In the genomic region with DNA sequence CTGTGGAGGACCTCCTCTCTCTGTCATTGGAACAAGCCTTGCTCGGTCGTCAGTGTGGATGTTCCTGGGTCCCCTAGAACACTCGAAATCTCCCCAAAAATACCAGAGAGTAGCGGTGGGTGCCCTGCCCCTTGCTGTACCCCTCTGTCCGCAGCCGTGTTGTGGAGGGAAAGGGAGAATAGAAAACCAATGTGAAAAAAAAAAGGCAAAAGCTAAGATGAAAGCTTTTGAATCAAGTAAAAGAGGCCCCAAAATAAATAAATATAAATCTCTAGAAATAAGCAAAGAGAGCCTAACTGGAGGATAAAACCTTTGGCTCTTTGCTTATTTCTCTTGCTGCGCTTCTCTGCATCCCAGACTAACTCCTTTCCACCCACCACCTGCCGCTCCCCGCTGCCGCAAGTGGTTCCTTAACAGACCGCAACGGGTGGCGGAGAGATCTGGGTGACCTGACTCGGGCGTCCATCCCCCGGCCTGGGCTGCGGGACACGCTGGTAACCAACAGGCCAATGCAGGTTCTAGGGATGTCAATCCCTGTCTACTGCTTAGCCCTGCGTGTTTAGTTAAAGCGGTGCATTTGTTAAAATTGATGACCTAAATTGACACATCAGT, we compare ENCODE assay signal across 11 cellular contexts.
A peak's percentile ranks its signal among the peaks of the same experiment; 100 is the strongest.
DNase-seq lines count a peak whose midpoint lies in the region; ATAC-seq, FAIRE-seq and TF ChIP-seq lines count a peak whose summit lies in the region.
"Had no signal": no experiment of that assay in that cellular context is flagged by ENCODE, and none has a peak within 500 bp of the region (broad histone marks: within the 10 kb centered on the region; RNA-seq: fewer than 3 reads in every experiment).

No MANE protein-coding gene starts in this region.

- peaks cover 4% of the 10 kb centered on the region for H3K9me3 Mint-ChIP-seq in activated T-helper 2 cell treated with anti-CD3 and anti-CD28 coated beads, Interferon-gamma antibody, Interleukin-2, Interleukin-4, amounts not matched to agents 10 μg/mL and 5 μg/mL and 100 μg/mL, durations not matched to agents 14 hours and 24 hours and 36 hours

- H4K20me1 ChIP-seq in HepG2 (ENCODE audit: insufficient read depth, low read length) = no peaks in the 10 kb centered on the region

- H2AFZ ChIP-seq in HepG2 (ENCODE audit: low read length) = no peak overlapping the region

- POLR2A ChIA-PET in HepG2 (lab: Yijun Ruan, JAX) = interaction anchor here (1.1 to 1.2 kb wide), 2 partner anchors 8 to 46 kb away, joined by 3 to 5 read pairs; no protein-coding TSS in a partner anchor

- H3K27ac ChIP-seq in HepG2 (ENCODE audit: extremely low read length, insufficient read depth, low read length) (no peak overlapping the region), right lobe of liver (no peak overlapping the region), vagina (no peak overlapping the region)
- H3K27ac ChIP-seq: sigmoid colon had no signal

- H3K27me3 Mint-ChIP-seq in activated T-helper 2 cell treated with anti-CD3 and anti-CD28 coated beads, Interferon-gamma antibody, Interleukin-2, Interleukin-4, amounts not matched to agents 10 μg/mL and 5 μg/mL and 100 μg/mL, durations not matched to agents 14 hours and 24 hours and 36 hours (ENCODE audit: low read depth) = peaks cover 59% of the 10 kb centered on the region

- peaks cover 2% of the 10 kb centered on the region for H3K36me3 Mint-ChIP-seq in activated T-helper 2 cell treated with anti-CD3 and anti-CD28 coated beads, Interferon-gamma antibody, Interleukin-2, Interleukin-4, amounts not matched to agents 10 μg/mL and 5 μg/mL and 100 μg/mL, durations not matched to agents 14 hours and 24 hours and 36 hours (ENCODE audit: low read depth)

- no peak for FAIRE-seq in HepG2 (lab: Jason Lieb, UNC)
- FAIRE-seq: TTC549 had no signal

- in situ Hi-C loops in HepG2 (cut with HindIII; ENCODE audit: extremely low pct_ligation_motif_present, low pct_unique_long_range_greater_than_20kb) = no loop called here

- peaks cover 0 to 26% of the 10 kb centered on the region in 2 experiments; a peak in 3 of 5 replicates for H3K27me3 ChIP-seq in HepG2 (ENCODE audit: control insufficient read depth in 1 of 2, insufficient read depth in 2 of 2, low read length in 2 of 2)
- peaks cover 0 to 18% of the 10 kb centered on the region in 2 donors for H3K27me3 ChIP-seq in right lobe of liver
- no peaks in the 10 kb centered on the region for H3K27me3 ChIP-seq in vagina

- peaks cover 12% of the 10 kb centered on the region for H3K4me1 Mint-ChIP-seq in activated T-helper 2 cell treated with anti-CD3 and anti-CD28 coated beads, Interferon-gamma antibody, Interleukin-2, Interleukin-4, amounts not matched to agents 10 μg/mL and 5 μg/mL and 100 μg/mL, durations not matched to agents 14 hours and 24 hours and 36 hours (ENCODE audit: low read depth)

- DNase-seq in HepG2 (ENCODE audit: low spot score) (no peak), right lobe of liver (no peak), vagina (ENCODE audit: extremely low spot score in 2 of 2) (no peak), T-helper 9 cell (no peak), GM20000 (ENCODE audit: low spot score) (no peak)
- no peak for DNase-seq in activated T-helper 2 cell treated with anti-CD3 and anti-CD28 coated beads, Interferon-gamma antibody, Interleukin-2, Interleukin-4, amounts not matched to agents 10 μg/mL and 5 μg/mL and 100 μg/mL, durations not matched to agents 14 hours and 24 hours and 36 hours (ENCODE audit: low spot score)
- DNase-seq: GDM1, sigmoid colon had no signal

- ATAC-seq in HepG2 = peak; percentile 31; the same call in 2 of the 3 replicates
- ATAC-seq in right lobe of liver = no peak
- no peak for ATAC-seq in GM21786 (IDR thresholded peaks at IDR 0.05; ENCODE audit: unreplicated experiment)

- peak overlapping the region; percentile 96 for H3K4me2 ChIP-seq in HepG2 (ENCODE audit: low read depth, low read length)

- no peak for TF ChIP-seq RAD21 in HepG2 (CRISPR knock-in tag; IDR thresholded peaks at IDR 0.05)

- H3K4me1 ChIP-seq in HepG2 (ENCODE audit: insufficient read depth, low read length) (peaks cover 31% of the 10 kb centered on the region), right lobe of liver (peaks cover 0 to 9% (median 3%) of the 10 kb centered on the region in 4 donors), vagina (peaks cover 4% of the 10 kb centered on the region)

- 29% methylated on average over 20 of the region's 20 CpGs for WGBS in HepG2 (ENCODE audit: low lambda C conversion rate)
- WGBS in right lobe of liver (ENCODE audit: insufficient coverage, low coverage, low lambda C conversion rate, missing lambda C conversion rate) = 3% methylated on average over 20 of the region's 20 CpGs

- peak overlapping the region; percentile 50 for H3K4me3 Mint-ChIP-seq in activated T-helper 2 cell treated with anti-CD3 and anti-CD28 coated beads, Interferon-gamma antibody, Interleukin-2, Interleukin-4, amounts not matched to agents 10 μg/mL and 5 μg/mL and 100 μg/mL, durations not matched to agents 14 hours and 24 hours and 36 hours (ENCODE audit: low read depth)

- TF ChIP-seq CTCF in HepG2 (CRISPR knock-in tag; IDR thresholded peaks at IDR 0.05) (no peak), right lobe of liver (IDR thresholded peaks at IDR 0.05) (no peak), vagina (IDR thresholded peaks at IDR 0.05) (no peak), GM20000 (IDR thresholded peaks at IDR 0.05; ENCODE audit: extremely low read depth, missing control alignments) (no peak)

- CTCF ChIA-PET in HepG2 (lab: Yijun Ruan, JAX; ENCODE audit: low intra/inter-chr PET ratio, low total read pairs) = no interaction called here

- no peaks in the 10 kb centered on the region for H3K36me3 ChIP-seq in HepG2 (replicated peaks in 1 of 2; ENCODE audit: control insufficient read depth in 1 of 2, insufficient read depth in 2 of 2, low read length in 2 of 2)
- no peaks in the 10 kb centered on the region for H3K36me3 ChIP-seq in right lobe of liver
- H3K36me3 ChIP-seq in vagina = no peaks in the 10 kb centered on the region
- H3K36me3 ChIP-seq: sigmoid colon had no signal

- H3K9me3 ChIP-seq in HepG2 (ENCODE audit: low read length) (no peaks in the 10 kb centered on the region), right lobe of liver (no peaks in the 10 kb centered on the region), iPS-18c (ENCODE audit: control insufficient read depth, insufficient read depth, low read length) (no peaks in the 10 kb centered on the region), vagina (no peaks in the 10 kb centered on the region)
- H3K9me3 ChIP-seq: sigmoid colon had no signal

- intact Hi-C loops in HepG2 (cut with micrococcal nuclease; ENCODE audit: unreplicated experiment) (no loop called here), right lobe of liver (cut with DNase I) (no loop called here), vagina (cut with DNase I) (no loop called here)
- intact Hi-C loops in activated T-helper 2 cell treated with anti-CD3 and anti-CD28 coated beads, Interferon-gamma antibody, Interleukin-2, Interleukin-4, amounts not matched to agents 10 μg/mL and 5 μg/mL and 100 μg/mL, durations not matched to agents 14 hours and 24 hours and 36 hours (cut with micrococcal nuclease) = no loop called here

- no peaks in the 10 kb centered on the region for H3K79me2 ChIP-seq in HepG2 (ENCODE audit: insufficient read depth, low read length)

- H3K9ac ChIP-seq in HepG2 (ENCODE audit: insufficient read depth, low read depth, low read length) = peak overlapping the region; percentile 20; the same call in 1 of the 2 replicates

- no peak overlapping the region for H3K27ac Mint-ChIP-seq in activated T-helper 2 cell treated with anti-CD3 and anti-CD28 coated beads, Interferon-gamma antibody, Interleukin-2, Interleukin-4, amounts not matched to agents 10 μg/mL and 5 μg/mL and 100 μg/mL, durations not matched to agents 14 hours and 24 hours and 36 hours

- no peak for TF ChIP-seq EP300 in HepG2 (IDR thresholded peaks at IDR 0.05; ENCODE audit: low read depth in 2 of 2, low read length in 2 of 2)
- TF ChIP-seq EP300 in HepG2 (CRISPR knock-in tag; IDR thresholded peaks at IDR 0.05; ENCODE audit: borderline replicate concordance) = no peak

- H3K4me3 ChIP-seq in HepG2 (replicated peaks in 1 of 3; ENCODE audit: insufficient read depth in 1 of 3, low read depth in 2 of 3, low read length in 3 of 3) (peak overlapping the region; percentile 49 to 75 (median 53)), right lobe of liver (no peak overlapping the region), iPS-18c (ENCODE audit: insufficient read depth, low read depth, low read length) (peak overlapping the region; percentile 60), vagina (peak overlapping the region; percentile 35 to 40)

- TF ChIP-seq POLR2A in HepG2 (IDR thresholded peaks at IDR 0.05; ENCODE audit: insufficient read depth in 1 of 2, low read depth in 2 of 2, low read length in 2 of 2) (no peak), right lobe of liver (IDR thresholded peaks at IDR 0.05) (no peak), vagina (IDR thresholded peaks at IDR 0.05) (no peak)

- BruUV-seq in HepG2 (replicated peaks; lab: Mats Ljungman, UMichigan) = no TSS peak

TF ChIP-seq in HepG2, 621 proteins besides CTCF, POLR2A, EP300 and RAD21 (continues in another document):
- TF ChIP-seq FOXP4 (CRISPR knock-in tag; IDR thresholded peaks at IDR 0.05) = no peak

Comparison
In these comparisons a context has a peak if more than half of its experiments do, and no peak if none do; other contexts are left out.
1. H3K4me3 ChIP-seq: peak in HepG2 (3 of 3), iPS-18c (single experiment) and vagina (2 of 2); none in right lobe of liver (0 of 3).